In genomic region chr16:1408171-1408837, GRCh38 we compare ENCODE assay signal across 7 cellular contexts. TPM values are rescaled to one million over a fixed set of nuclear protein-coding genes. Genes with fewer than 3 reads are reported as not detected.
DNase-seq lines count a peak whose midpoint lies in the region; ATAC-seq, FAIRE-seq and TF ChIP-seq lines count a peak whose summit lies in the region.

No MANE protein-coding gene starts in this region.

- peaks cover 32% of the 10 kb centered on the region for H3K36me3 Mint-ChIP-seq in activated B cell treated with CpG ODN at 0.5 μM for 24 hours (ENCODE audit: low read depth)

- H3K27ac Mint-ChIP-seq in activated B cell treated with CpG ODN at 0.5 μM for 24 hours: peak overlapping the region; percentile 56

- WGBS in smooth muscle cell (ENCODE audit: low lambda C conversion rate): 6% methylated on average over 40 of the region's 42 CpGs

- H3K9me3 Mint-ChIP-seq in activated B cell treated with CpG ODN at 0.5 μM for 24 hours: no peaks in the 10 kb centered on the region

- H3K27me3 Mint-ChIP-seq in activated B cell treated with CpG ODN at 0.5 μM for 24 hours: no peaks in the 10 kb centered on the region

- no peaks in the 10 kb centered on the region for H3F3A ChIP-seq in smooth muscle cell (ENCODE audit: low read depth)

- H3K4me1 Mint-ChIP-seq in activated B cell treated with CpG ODN at 0.5 μM for 24 hours: peaks cover 30% of the 10 kb centered on the region

- H2AFZ ChIP-seq in smooth muscle cell (ENCODE audit: low read depth): peak overlapping the region; percentile 75

- DNase-seq in GM18507 (ENCODE audit: extremely low spot score, insufficient read length, low read depth) (peak; percentile 90), NCI-H2196 treated with DMSO at 0.1 percent for 48 hours (lab: John Stamatoyannopoulos, UW; ENCODE audit: unreplicated experiment) (peak; percentile 64), activated B cell treated with CpG ODN at 0.5 μM for 24 hours (peak; percentile 98), bronchial epithelial cell (ENCODE audit: low read depth) (peak; percentile 41), inferior parietal cortex (ENCODE audit: extremely low spot score) (peak; percentile 92), smooth muscle cell (lab: John Stamatoyannopoulos, UW; ENCODE audit: unreplicated experiment) (peak; percentile 95)

- ATAC-seq in HG03064 (IDR thresholded peaks at IDR 0.05; ENCODE audit: low read depth, unreplicated experiment): peak; percentile 67
- peak; percentile 94 for ATAC-seq in activated B cell treated with CpG ODN at 0.5 μM for 24 hours (ENCODE audit: low read depth)

- H3K4me3 ChIP-seq in bronchial epithelial cell (ENCODE audit: low read depth, low read length): peak overlapping the region; percentile 50
- peak overlapping the region; percentile 84 for H3K4me3 ChIP-seq in smooth muscle cell

- CTCF ChIA-PET in activated B cell treated with CpG ODN at 0.5 μM for 24 hours (lab: Charles Lee): no interaction called here

- intact Hi-C loops in activated B cell treated with CpG ODN at 0.5 μM for 24 hours (cut with micrococcal nuclease): loop anchor here (1.0 kb wide), 3 partner anchors 12 to 45 kb away; partner anchors contain the start of gene UQCC4

- POLR2A ChIA-PET in activated B cell treated with CpG ODN at 0.5 μM for 24 hours (lab: Charles Lee): interaction anchor here (0.6 to 2.5 kb wide), 10 partner anchors 8 to 1371 kb away, joined by 3 to 20 read pairs (median 5); partner anchors contain the start of genes MAPK8IP3, TELO2, UBE2I and UQCC4

- H3K79me2 ChIP-seq in smooth muscle cell (ENCODE audit: low read depth): peaks cover 4% of the 10 kb centered on the region

- TF ChIP-seq CTCF in activated B cell treated with CpG ODN at 0.5 μM for 24 hours (IDR thresholded peaks at IDR 0.05): no peak
- TF ChIP-seq CTCF in bronchial epithelial cell (IDR thresholded peaks at IDR 0.05; ENCODE audit: insufficient read depth, low read length, severe bottlenecking): no peak
- TF ChIP-seq CTCF in smooth muscle cell (IDR thresholded peaks at IDR 0.05; ENCODE audit: borderline replicate concordance, insufficient read depth, poor library complexity, severe bottlenecking): no peak

- peak overlapping the region; percentile 94 for H3K4me2 ChIP-seq in smooth muscle cell

- H4K20me1 ChIP-seq in smooth muscle cell (ENCODE audit: low read depth): peaks cover 6% of the 10 kb centered on the region

- H3K4me3 Mint-ChIP-seq in activated B cell treated with CpG ODN at 0.5 μM for 24 hours: peak overlapping the region; percentile 80

- no peak overlapping the region for H3K27ac ChIP-seq in smooth muscle cell (ENCODE audit: low read depth)

- peak overlapping the region; percentile 63 for H3K9ac ChIP-seq in smooth muscle cell (ENCODE audit: low read depth)

- H3K36me3 ChIP-seq in bronchial epithelial cell (ENCODE audit: control insufficient read depth, insufficient read depth, low read length) (peaks cover 1% of the 10 kb centered on the region), smooth muscle cell (ENCODE audit: low read depth) (no peaks in the 10 kb centered on the region)

- no peaks in the 10 kb centered on the region for H3K9me3 ChIP-seq in smooth muscle cell (replicated peaks; ENCODE audit: low read depth)

- H3K27me3 ChIP-seq in bronchial epithelial cell (ENCODE audit: control insufficient read depth, insufficient read depth, low read length) (no peaks in the 10 kb centered on the region), smooth muscle cell (ENCODE audit: low read depth) (no peaks in the 10 kb centered on the region)

- FAIRE-seq in GM18507 (lab: Jason Lieb, UNC) (peak; percentile 86), bronchial epithelial cell (lab: Jason Lieb, UNC) (no peak)

- no peaks in the 10 kb centered on the region for H3K4me1 ChIP-seq in smooth muscle cell (ENCODE audit: low read depth)

RNA-seq across cellular contexts. Expression of gene UNKL, which starts 6.2 kb away (rescaled TPM):
- total RNA-seq in activated B cell treated with CpG ODN at 0.5 μM for 24 hours (42.1 and 70.7 TPM in 2 replicates), bronchial epithelial cell (2.4 and 3.2 TPM in 2 replicates), smooth muscle cell (5.2 and 8.2 TPM in 2 replicates)
- 6.2 and 9.3 TPM in 2 replicates for polyA plus RNA-seq in smooth muscle cell

RNA-seq across cellular contexts. Expression of gene UQCC4, which starts 12.2 kb away (rescaled TPM):
- total RNA-seq in activated B cell treated with CpG ODN at 0.5 μM for 24 hours (15.4 and 18.2 TPM in 2 replicates), bronchial epithelial cell (28.4 and 30.1 TPM in 2 replicates), smooth muscle cell (17.2 and 21.8 TPM in 2 replicates)
- 29.6 and 33.0 TPM in 2 replicates for polyA plus RNA-seq in smooth muscle cell

RNA-seq across cellular contexts. Expression of gene PERCC1, which starts 22.6 kb away (rescaled TPM):
- total RNA-seq in activated B cell treated with CpG ODN at 0.5 μM for 24 hours (0.24 and 0.33 TPM in 2 replicates), bronchial epithelial cell (not detected in 2 replicates), smooth muscle cell (not detected in 2 replicates)
- polyA plus RNA-seq in smooth muscle cell: not detected in 2 replicates

RNA-seq across cellular contexts. Expression of gene CCDC154, which starts 36.1 kb away (rescaled TPM):
- 5.1 and 6.7 TPM in 2 replicates for total RNA-seq in activated B cell treated with CpG ODN at 0.5 μM for 24 hours
- under 0.01 and 0.51 TPM in 2 replicates for total RNA-seq in bronchial epithelial cell
- not detected in 2 replicates for total RNA-seq in smooth muscle cell
- 0.24 and 1.0 TPM in 2 replicates for polyA plus RNA-seq in smooth muscle cell

RNA-seq across cellular contexts. Expression of gene GNPTG, which starts 56.6 kb away (rescaled TPM):
- total RNA-seq in activated B cell treated with CpG ODN at 0.5 μM for 24 hours: 36.3 and 40.2 TPM in 2 replicates
- 26.9 and 30.0 TPM in 2 replicates for total RNA-seq in bronchial epithelial cell
- 28.0 and 34.4 TPM in 2 replicates for total RNA-seq in smooth muscle cell
- polyA plus RNA-seq in smooth muscle cell: 73.3 and 79.2 TPM in 2 replicates

Comparison
In these comparisons a context has a peak if more than half of its experiments do, and no peak if none do; other contexts are left out.
1. DNase-seq: peak in every context shown above with its lines; median percentile 98 in activated B cell treated with CpG ODN at 0.5 μM for 24 hours; 95 in smooth muscle cell; 92 in inferior parietal cortex; 90 in GM18507; 64 in NCI-H2196 treated with DMSO at 0.1 percent for 48 hours; 41 in bronchial epithelial cell.